In the genomic region with DNA sequence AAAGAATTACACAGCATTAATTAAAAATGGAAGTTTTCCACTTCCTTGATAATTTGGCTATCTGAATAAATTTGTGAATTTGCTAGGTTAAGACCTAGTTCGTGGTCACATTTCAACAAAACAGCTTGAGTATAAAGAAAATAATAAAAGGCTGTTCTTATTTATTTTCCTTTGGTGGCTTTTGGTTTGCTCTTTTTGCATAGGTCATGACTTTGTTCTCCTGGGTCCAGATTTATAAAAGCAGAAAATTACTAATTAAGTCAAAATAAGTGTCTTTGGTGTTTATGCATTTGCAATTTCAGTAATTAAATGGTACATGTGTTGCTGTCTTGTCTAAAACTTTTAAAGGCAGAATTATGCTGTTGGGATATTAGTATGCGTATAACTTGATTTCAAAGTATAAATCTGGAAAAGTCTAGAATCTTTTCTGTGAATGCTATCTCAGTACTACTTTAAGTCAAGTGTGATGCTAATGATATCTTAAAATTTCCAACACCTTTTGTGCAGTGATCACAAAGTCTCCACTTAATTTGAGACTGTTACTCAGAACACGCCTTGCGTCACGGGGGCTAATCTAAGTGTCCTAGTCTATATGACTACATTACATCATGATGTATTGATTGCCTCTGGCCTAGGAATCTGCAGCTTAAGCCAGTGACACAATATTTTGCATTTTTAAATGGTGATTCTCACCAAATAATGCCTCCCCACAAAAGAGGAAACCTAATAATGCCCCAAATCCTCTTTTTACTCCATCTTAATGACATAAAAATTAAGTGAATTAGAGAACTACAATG, we compare ENCODE assay signal across 8 cellular contexts. TPM values are rescaled to one million over a fixed set of nuclear protein-coding genes. Genes with fewer than 3 reads are reported as not detected.
DNase-seq lines count a peak whose midpoint lies in the region; ATAC-seq and TF ChIP-seq lines count a peak whose summit lies in the region.

No MANE protein-coding gene starts in this region.

- peaks cover 48% of the 10 kb centered on the region for H3K4me1 ChIP-seq in CD8-positive, alpha-beta T cell (ENCODE audit: insufficient read depth, low read length)

- ATAC-seq in CD8-positive, alpha-beta T cell, result no peak
- ATAC-seq in naive B cell (ENCODE audit: low read depth in 2 of 2) (no peak), GM19452 (IDR thresholded peaks at IDR 0.05; ENCODE audit: unreplicated experiment) (no peak)

- in situ Hi-C loops in astrocyte of the cerebellum (cut with HindIII; ENCODE audit: low sequenced_read_pairs), result no loop called here

- H3K36me3 Mint-ChIP-seq in CD8-positive, alpha-beta T cell, result peaks cover 47% of the 10 kb centered on the region
- peaks cover 0 to 9% of the 10 kb centered on the region in 2 donors for H3K36me3 Mint-ChIP-seq in naive B cell

- peak overlapping the region; percentile 89 for H3K27ac Mint-ChIP-seq in CD8-positive, alpha-beta T cell
- peak overlapping the region; percentile 37 to 96 (median 67) for H3K27ac Mint-ChIP-seq in naive B cell

- no peak for TF ChIP-seq CTCF in CD8-positive, alpha-beta T cell (IDR thresholded peaks at IDR 0.05)
- no peak for TF ChIP-seq CTCF in astrocyte of the cerebellum (IDR thresholded peaks at IDR 0.05; ENCODE audit: low read depth, low read length, missing control alignments)

- CTCF ChIA-PET in CD8-positive, alpha-beta T cell (lab: Charles Lee), result no interaction called here

- intact Hi-C loops in CD8-positive, alpha-beta T cell (cut with DNase I, micrococcal nuclease), result loop anchor here (1.0 to 10.0 kb wide), 8 partner anchors 13 to 1501 kb away; partner anchors contain the start of genes NELFCD (in 1 of the 2), RAB22A (in 1 of the 2), RBM38 (in 1 of the 2) and SYCP2 (in 1 of the 2)

- H3K27me3 Mint-ChIP-seq in CD8-positive, alpha-beta T cell (ENCODE audit: low read depth), result no peaks in the 10 kb centered on the region
- no peaks in the 10 kb centered on the region for H3K27me3 Mint-ChIP-seq in naive B cell

- no peak overlapping the region for H3K4me3 ChIP-seq in CD8-positive, alpha-beta T cell (ENCODE audit: low read depth, low read length)
- H3K4me3 ChIP-seq in astrocyte of the cerebellum (ENCODE audit: low read depth, low read length), result peak overlapping the region; percentile 88

- H3K36me3 ChIP-seq in CD8-positive, alpha-beta T cell (ENCODE audit: insufficient read depth, low read length), result no peaks in the 10 kb centered on the region

- no peaks in the 10 kb centered on the region for H3K27me3 ChIP-seq in CD8-positive, alpha-beta T cell (ENCODE audit: insufficient read depth, low read length)

- DNase-seq in CD8-positive, alpha-beta T cell, result peak in 1 of 7 experiments; percentile 50
- DNase-seq in LHCN-M2 (ENCODE audit: low read depth), result peak; percentile 15
- DNase-seq in astrocyte of the cerebellum (ENCODE audit: low read depth), result no peak
- no peak for DNase-seq in naive B cell
- DNase-seq in COLO829 (ENCODE audit: low spot score), result no peak
- no peak for DNase-seq in NCI-H526 (lab: John Stamatoyannopoulos, UW)
- no peak for DNase-seq in epidermal melanocyte (ENCODE audit: insufficient read length, low spot score)

- H3K27ac ChIP-seq in CD8-positive, alpha-beta T cell (ENCODE audit: low read depth, low read length), result no peak overlapping the region

- H3K9me3 Mint-ChIP-seq in CD8-positive, alpha-beta T cell, result no peaks in the 10 kb centered on the region
- H3K9me3 Mint-ChIP-seq in naive B cell, result peaks cover 0 to 2% (median 0%) of the 10 kb centered on the region in 7 donors

- H3K9me3 ChIP-seq in CD8-positive, alpha-beta T cell (ENCODE audit: low read length), result no peaks in the 10 kb centered on the region

- peak overlapping the region; percentile 74 for H3K4me3 Mint-ChIP-seq in CD8-positive, alpha-beta T cell
- peak overlapping the region in 7 of 8 donors; percentile 72 to 98 (median 82) for H3K4me3 Mint-ChIP-seq in naive B cell

- peaks cover 56% of the 10 kb centered on the region for H3K4me1 Mint-ChIP-seq in CD8-positive, alpha-beta T cell (ENCODE audit: low read depth)
- H3K4me1 Mint-ChIP-seq in naive B cell, result peaks cover 48 to 58% (median 52%) of the 10 kb centered on the region in 3 donors

- POLR2A ChIA-PET in CD8-positive, alpha-beta T cell (lab: Charles Lee), result interaction anchor here (0.7 kb wide), 1 partner anchor 89 kb away, joined by 3 read pairs; no protein-coding TSS in a partner anchor

RNA-seq across cellular contexts. Expression of gene GNAS, which starts 41.0 kb away (rescaled TPM):
- 1,000 to 10,000 TPM; 1,064 to 1,097 TPM for total RNA-seq in CD8-positive, alpha-beta T cell
- total RNA-seq in LHCN-M2 (2014; rRNA removed), result 462 and 481 TPM in 2 replicates
- polyA plus RNA-seq in LHCN-M2 (2012), result 1,060 TPM
- polyA plus RNA-seq in naive B cell (ENCODE audit: low read depth in 6 of 6), result 100 to 1,000 TPM; 133 to 298 (median 194) TPM

RNA-seq across cellular contexts. Expression of gene GNAS-AS1, which starts 42.9 kb away (rescaled TPM):
- under 1 TPM in 1 of 2 experiments, not detected in 1; 0.28 TPM for total RNA-seq in CD8-positive, alpha-beta T cell
- total RNA-seq in LHCN-M2 (2014; rRNA removed), result 0.11 TPM in 1 of 2 replicates, not detected in the other
- not detected for polyA plus RNA-seq in LHCN-M2 (2012)
- polyA plus RNA-seq in naive B cell (ENCODE audit: low read depth in 6 of 6), result under 1 TPM in 1 of 6 donors, not detected in 5; 0.35 TPM
